In the genomic region with DNA sequence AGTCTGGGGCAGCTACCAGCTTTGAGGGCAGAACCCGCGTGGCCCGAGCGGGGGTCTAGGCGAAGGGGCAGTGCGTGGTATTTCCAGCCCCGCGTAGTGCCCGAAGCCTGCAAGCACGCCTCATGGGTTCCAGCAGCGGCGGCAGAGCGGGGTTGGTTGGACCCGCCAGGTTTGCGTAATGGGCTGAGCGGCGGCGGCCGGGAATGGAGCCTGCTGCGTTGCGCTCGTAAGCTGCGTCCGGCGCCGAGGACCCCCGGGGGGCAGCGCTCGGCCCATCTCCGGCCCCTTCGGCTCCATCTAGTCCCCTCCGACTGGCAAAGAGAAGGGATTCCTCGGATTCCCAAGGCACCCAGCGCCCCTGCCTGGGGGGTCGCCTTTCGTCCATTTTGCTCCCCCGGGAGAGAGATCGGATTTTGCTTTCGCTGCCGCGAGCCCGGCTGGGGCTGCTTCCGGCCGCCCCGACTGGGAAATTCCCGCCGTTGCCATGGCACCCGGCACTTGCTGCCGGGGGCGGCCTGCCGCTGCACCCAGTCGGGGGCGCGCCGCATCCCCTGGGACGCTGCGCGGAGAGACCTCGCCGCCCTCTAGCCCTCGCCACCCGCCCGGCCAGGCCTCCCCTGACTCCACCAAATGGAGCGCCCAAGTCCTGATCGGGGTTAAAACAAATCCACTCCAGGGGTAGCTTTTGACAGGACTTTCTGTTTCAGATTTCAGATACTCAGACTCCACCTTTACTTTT, we compare ENCODE assay signal across 8 cellular contexts. TPM values are rescaled to one million over a fixed set of nuclear protein-coding genes. Genes with fewer than 3 reads are reported as not detected.
DNase-seq lines count a peak whose midpoint lies in the region; ATAC-seq and TF ChIP-seq lines count a peak whose summit lies in the region.
"Not testable (repeated sequence)": the region's sequence is repeated elsewhere in the genome, so short reads cannot be mapped to it uniquely, and the experiment has no call there.

No MANE protein-coding gene starts in this region.

- not testable (repeated sequence) for H3F3A ChIP-seq in SU-DHL-6 (ENCODE audit: insufficient read depth)

- H3K9ac ChIP-seq in KMS-11: peak overlapping the region; percentile 57; the same call in 1 of the 2 replicates
- peak overlapping the region; percentile 45; the same call in 1 of the 2 replicates for H3K9ac ChIP-seq in SU-DHL-6 (ENCODE audit: low read length)
- peak overlapping the region; percentile 58 for H3K9ac ChIP-seq in mammary epithelial cell (ENCODE audit: insufficient read depth, low read length)

- dilution Hi-C loops in mammary epithelial cell (cut with HindIII; ENCODE audit: low sequenced_read_pairs): not testable (repeated sequence)

- H3K4me3 ChIP-seq in CD4-positive, CD25-positive, alpha-beta regulatory T cell (ENCODE audit: low read depth, low read length); KMS-11 (IDR thresholded peaks at IDR 0.05; ENCODE audit: insufficient read depth, low read depth, low read length); SU-DHL-6 (ENCODE audit: insufficient read depth, low read length, poor library complexity, severe bottlenecking): not testable (repeated sequence)
- H3K4me3 ChIP-seq in mammary epithelial cell (replicated peaks in 1 of 3; ENCODE audit: insufficient read depth in 1 of 3, low read depth in 2 of 3, low read length in 3 of 3): peak overlapping the region; percentile 31 to 50 (median 46)

- H4K20me1 ChIP-seq in KMS-11 (ENCODE audit: insufficient read depth); SU-DHL-6 (ENCODE audit: low read depth, low read length); mammary epithelial cell (ENCODE audit: insufficient read depth, low read length): not testable (repeated sequence)

- peak in 2 of 3 donors; percentile 78 to 82 for DNase-seq in CD4-positive, CD25-positive, alpha-beta regulatory T cell
- peak; percentile 39 for DNase-seq in activated CD8-positive, alpha-beta memory T cell treated with anti-CD3 and anti-CD28 coated beads, Interleukin-2, amount 50 U/mL, for 4 hours
- DNase-seq in mammary epithelial cell: peak; percentile 41
- DNase-seq in immature natural killer cell: peak; percentile 76 to 86 (median 84)
- peak; percentile 0 for DNase-seq in pons (ENCODE audit: low spot score)
- DNase-seq in stimulated activated CD8-positive, alpha-beta memory T cell treated with anti-CD3 and anti-CD28 coated beads, Interleukin-15, amount 100 ng/mL, for 48 hours (ENCODE audit: low read depth in 2 of 2): peak; percentile 29 to 69

- not testable (repeated sequence) for H3K27me3 ChIP-seq in CD4-positive, CD25-positive, alpha-beta regulatory T cell (ENCODE audit: control insufficient read depth, insufficient read depth, low read length); KMS-11 (ENCODE audit: insufficient read depth, low read depth); SU-DHL-6 (ENCODE audit: low read length); mammary epithelial cell (ENCODE audit: insufficient read depth, low read length)

- not testable (repeated sequence) for H3K9me3 ChIP-seq in CD4-positive, CD25-positive, alpha-beta regulatory T cell (ENCODE audit: control insufficient read depth in 2 of 2, low read length in 2 of 2); SU-DHL-6 (ENCODE audit: insufficient read depth, low read length); mammary epithelial cell (replicated peaks; ENCODE audit: insufficient read depth, low read length)

- H3K9me3 Mint-ChIP-seq in CD4-positive, CD25-positive, alpha-beta regulatory T cell; immature natural killer cell: not testable (repeated sequence)

- not testable (repeated sequence) for H2AFZ ChIP-seq in KMS-11 (ENCODE audit: low read depth); SU-DHL-6 (ENCODE audit: low read depth, low read length, severe bottlenecking); mammary epithelial cell (ENCODE audit: low read depth, low read length)

- peak overlapping the region; percentile 88 to 99 (median 98) for H3K4me3 Mint-ChIP-seq in CD4-positive, CD25-positive, alpha-beta regulatory T cell
- peak overlapping the region; percentile 80 to 95 (median 93) for H3K4me3 Mint-ChIP-seq in immature natural killer cell

- not testable (repeated sequence) for H3K4me1 Mint-ChIP-seq in CD4-positive, CD25-positive, alpha-beta regulatory T cell; immature natural killer cell

- intact Hi-C loops in mammary epithelial cell (cut with micrococcal nuclease): not testable (repeated sequence)

- H3K27me3 Mint-ChIP-seq in CD4-positive, CD25-positive, alpha-beta regulatory T cell; immature natural killer cell (ENCODE audit: low read depth in 3 of 3): not testable (repeated sequence)

- not testable (repeated sequence) for H3K36me3 ChIP-seq in CD4-positive, CD25-positive, alpha-beta regulatory T cell (ENCODE audit: control insufficient read depth, insufficient read depth, low read length); KMS-11 (ENCODE audit: insufficient read depth); SU-DHL-6 (ENCODE audit: low read length); mammary epithelial cell (ENCODE audit: insufficient read depth, low read length)

- TF ChIP-seq CTCF in KMS-11 (conservative IDR thresholded peaks at IDR 0.05; ENCODE audit: low read depth, low read length); SU-DHL-6 (IDR thresholded peaks at IDR 0.05; ENCODE audit: insufficient read depth, low read length, poor library complexity, severe bottlenecking); mammary epithelial cell (conservative IDR thresholded peaks at IDR 0.05 in 1 of 2, IDR thresholded peaks at IDR 0.05 in 1 of 2; ENCODE audit: extremely low read depth in 1 of 2, insufficient read depth in 1 of 2, low read depth in 1 of 2, low read length in 2 of 2): not testable (repeated sequence)

- H3K27ac ChIP-seq in CD4-positive, CD25-positive, alpha-beta regulatory T cell (ENCODE audit: insufficient read depth, low read length, poor library complexity, severe bottlenecking): peak overlapping the region; percentile 80
- H3K27ac ChIP-seq in KMS-11 (peak overlapping the region; percentile 39; the same call in 1 of the 2 replicates), SU-DHL-6 (ENCODE audit: low read depth, low read length) (peak overlapping the region; percentile 87), mammary epithelial cell (ENCODE audit: insufficient read depth, low read depth, low read length) (peak overlapping the region; percentile 71)

- peak overlapping the region; percentile 82 to 99 (median 88) for H3K27ac Mint-ChIP-seq in CD4-positive, CD25-positive, alpha-beta regulatory T cell
- H3K27ac Mint-ChIP-seq in immature natural killer cell: peak overlapping the region; percentile 88 to 98 (median 95)

- CTCF ChIA-PET in mammary epithelial cell (lab: Charles Lee; ENCODE audit: low non-redundant PET): not testable (repeated sequence)

- H3K9me2 ChIP-seq in SU-DHL-6 (replicated peaks; ENCODE audit: insufficient read depth, low read length): not testable (repeated sequence)

- H3K4me2 ChIP-seq in KMS-11; mammary epithelial cell (ENCODE audit: insufficient read depth, low read depth, low read length): not testable (repeated sequence)
- H3K4me2 ChIP-seq in SU-DHL-6 (ENCODE audit: low read depth, low read length, poor library complexity, severe bottlenecking): peak overlapping the region; percentile 41

- H3K4me1 ChIP-seq in CD4-positive, CD25-positive, alpha-beta regulatory T cell (ENCODE audit: control insufficient read depth, insufficient read depth, low read length, poor library complexity, severe bottlenecking); KMS-11 (ENCODE audit: low read depth, poor library complexity, severe bottlenecking); mammary epithelial cell (ENCODE audit: insufficient read depth, low read length): not testable (repeated sequence)

- BruUV-seq in mammary epithelial cell (replicated peaks; lab: Mats Ljungman, UMichigan): TSS peak; percentile 39

- H3K79me2 ChIP-seq in KMS-11 (ENCODE audit: insufficient read depth, low read depth); SU-DHL-6 (ENCODE audit: insufficient read depth, low read length); mammary epithelial cell (ENCODE audit: insufficient read depth, low read length): not testable (repeated sequence)

- 0% methylated on average over 1 of the region's 65 CpGs for WGBS in mammary epithelial cell (ENCODE audit: low coverage, missing lambda C conversion rate)

- ATAC-seq in CD4-positive, CD25-positive, alpha-beta regulatory T cell (ENCODE audit: low read depth in 2 of 2): not testable (repeated sequence)

- in situ Hi-C loops in mammary epithelial cell (cut with MboI; ENCODE audit: low sequenced_read_pairs in 2 of 2): not testable (repeated sequence)

- H3K36me3 Mint-ChIP-seq in CD4-positive, CD25-positive, alpha-beta regulatory T cell; immature natural killer cell: not testable (repeated sequence)

RNA-seq across cellular contexts. Expression of a gene that starts 24.2 kb away (rescaled TPM):
- not detected for total RNA-seq in CD4-positive, CD25-positive, alpha-beta regulatory T cell
- under 1 TPM in 1 of 4 donors, not detected in 3; 0.33 TPM for polyA plus RNA-seq in CD4-positive, CD25-positive, alpha-beta regulatory T cell
- not detected for total RNA-seq in mammary epithelial cell
- polyA plus RNA-seq in mammary epithelial cell: not detected
- polyA minus RNA-seq in mammary epithelial cell: not detected
- polyA plus RNA-seq in immature natural killer cell: not detected

Comparison
In these comparisons a context has a peak if more than half of its experiments do, and no peak if none do; other contexts are left out.
1. DNase-seq: peak in every context shown above with its lines; median percentile 84 in immature natural killer cell; 80 in CD4-positive, CD25-positive, alpha-beta regulatory T cell; 49 in stimulated activated CD8-positive, alpha-beta memory T cell treated with anti-CD3 and anti-CD28 coated beads, Interleukin-15, amount 100 ng/mL, for 48 hours; 41 in mammary epithelial cell; 39 in activated CD8-positive, alpha-beta memory T cell treated with anti-CD3 and anti-CD28 coated beads, Interleukin-2, amount 50 U/mL, for 4 hours; 0 in pons.